1 cellular context compared by ENCODE assay signal in the genomic region with DNA sequence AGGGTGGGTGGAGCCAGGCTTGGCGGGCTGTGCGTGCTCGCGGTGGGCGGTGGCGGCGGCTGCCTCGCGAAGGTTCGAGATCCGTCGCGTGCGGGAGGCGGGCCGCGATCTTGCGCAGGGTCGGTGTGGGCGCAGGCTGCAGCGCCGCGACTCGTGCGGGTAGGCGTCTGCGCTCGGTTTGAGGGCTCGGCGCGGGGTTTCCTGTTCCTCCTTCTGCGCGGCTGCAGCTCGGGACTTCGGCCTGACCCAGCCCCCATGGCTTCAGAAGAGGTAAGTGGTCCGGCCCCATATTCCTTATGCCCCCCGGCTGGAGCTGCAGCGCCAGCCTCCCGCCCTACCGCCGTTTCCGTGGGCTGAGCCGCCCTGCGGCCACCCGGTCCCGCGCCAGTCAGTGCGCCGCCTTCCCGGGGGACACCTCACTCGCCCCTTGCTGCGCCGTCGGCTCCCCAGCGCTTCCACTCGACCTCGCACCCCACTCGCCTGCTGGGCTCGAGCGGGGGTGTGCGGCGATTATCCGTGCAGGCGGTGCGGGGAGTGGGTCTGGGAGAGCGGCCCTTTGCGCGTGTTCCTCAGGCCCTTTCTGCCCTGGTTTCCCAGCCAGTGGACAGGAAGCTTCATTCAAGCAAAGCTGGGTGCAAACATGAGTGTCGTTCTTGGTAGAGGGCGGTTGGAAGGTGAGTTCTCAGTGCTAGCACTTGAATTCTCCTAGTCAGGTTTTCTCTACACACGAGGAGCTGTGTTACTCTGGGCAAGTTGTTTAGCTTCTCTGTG.
A peak's percentile ranks its signal among the peaks of the same experiment; 100 is the strongest.
TF ChIP-seq lines count a peak whose summit lies in the region.

A gene with protein sequence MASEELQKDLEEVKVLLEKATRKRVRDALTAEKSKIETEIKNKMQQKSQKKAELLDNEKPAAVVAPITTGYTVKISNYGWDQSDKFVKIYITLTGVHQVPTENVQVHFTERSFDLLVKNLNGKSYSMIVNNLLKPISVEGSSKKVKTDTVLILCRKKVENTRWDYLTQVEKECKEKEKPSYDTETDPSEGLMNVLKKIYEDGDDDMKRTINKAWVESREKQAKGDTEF (plus strand): TSS at position 22 of the 771 bp plus-strand sequence. CDS start 234 bp downstream, at position 256.

TF ChIP-seq in HepG2, 621 proteins besides CTCF, POLR2A, EP300 and RAD21 (continued from another document and continues in another):
- TF ChIP-seq, protein P1, sequence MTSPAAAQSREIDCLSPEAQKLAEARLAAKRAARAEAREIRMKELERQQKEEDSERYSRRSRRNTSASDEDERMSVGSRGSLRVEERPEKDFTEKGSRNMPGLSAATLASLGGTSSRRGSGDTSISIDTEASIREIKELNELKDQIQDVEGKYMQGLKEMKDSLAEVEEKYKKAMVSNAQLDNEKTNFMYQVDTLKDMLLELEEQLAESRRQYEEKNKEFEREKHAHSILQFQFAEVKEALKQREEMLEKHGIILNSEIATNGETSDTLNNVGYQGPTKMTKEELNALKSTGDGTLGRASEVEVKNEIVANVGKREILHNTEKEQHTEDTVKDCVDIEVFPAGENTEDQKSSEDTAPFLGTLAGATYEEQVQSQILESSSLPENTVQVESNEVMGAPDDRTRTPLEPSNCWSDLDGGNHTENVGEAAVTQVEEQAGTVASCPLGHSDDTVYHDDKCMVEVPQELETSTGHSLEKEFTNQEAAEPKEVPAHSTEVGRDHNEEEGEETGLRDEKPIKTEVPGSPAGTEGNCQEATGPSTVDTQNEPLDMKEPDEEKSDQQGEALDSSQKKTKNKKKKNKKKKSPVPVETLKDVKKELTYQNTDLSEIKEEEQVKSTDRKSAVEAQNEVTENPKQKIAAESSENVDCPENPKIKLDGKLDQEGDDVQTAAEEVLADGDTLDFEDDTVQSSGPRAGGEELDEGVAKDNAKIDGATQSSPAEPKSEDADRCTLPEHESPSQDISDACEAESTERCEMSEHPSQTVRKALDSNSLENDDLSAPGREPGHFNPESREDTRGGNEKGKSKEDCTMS (CRISPR knock-in tag; conservative IDR thresholded peaks at IDR 0.05) = no peak
- TF ChIP-seq ZNF383 (CRISPR knock-in tag; IDR thresholded peaks at IDR 0.05; ENCODE audit: borderline replicate concordance) (peak; percentile 90; the same call in 1 of the 2 replicates), MIER3 (CRISPR knock-in tag; IDR thresholded peaks at IDR 0.05; ENCODE audit: borderline replicate concordance) (no peak), CC2D1A (CRISPR knock-in tag; IDR thresholded peaks at IDR 0.05) (no peak), SP1 (IDR thresholded peaks at IDR 0.05) (no peak), SP1 (CRISPR knock-in tag; IDR thresholded peaks at IDR 0.05) (peak; percentile 81), DNMT1 (CRISPR knock-in tag; IDR thresholded peaks at IDR 0.05) (peak; percentile 99), ZMYM4 (CRISPR knock-in tag; IDR thresholded peaks at IDR 0.05) (no peak; the same call in 1 of the 2 replicates), ZNF180 (CRISPR knock-in tag; IDR thresholded peaks at IDR 0.05; ENCODE audit: borderline replicate concordance, low read depth) (no peak), LCORL (IDR thresholded peaks at IDR 0.05) (no peak), LCORL (CRISPR knock-in tag; IDR thresholded peaks at IDR 0.05) (peak; percentile 40; the same call in 1 of the 2 replicates), HNF4G (IDR thresholded peaks at IDR 0.05; ENCODE audit: borderline replicate concordance, low read depth, low read length) (no peak), HNF4G (CRISPR knock-in tag; IDR thresholded peaks at IDR 0.05; ENCODE audit: borderline replicate concordance, low read depth) (no peak), MAFG (CRISPR knock-in tag; IDR thresholded peaks at IDR 0.05) (no peak), ISX (CRISPR knock-in tag; conservative IDR thresholded peaks at IDR 0.05) (no peak), ZNF30 (CRISPR knock-in tag; IDR thresholded peaks at IDR 0.05) (no peak), ZFP1 (CRISPR knock-in tag; IDR thresholded peaks at IDR 0.05) (no peak), ZNF121 (CRISPR knock-in tag; IDR thresholded peaks at IDR 0.05) (no peak), JUN (CRISPR knock-in tag; IDR thresholded peaks at IDR 0.05) (no peak), ZNF354B (CRISPR knock-in tag; IDR thresholded peaks at IDR 0.05) (no peak), PHF20 (CRISPR knock-in tag; IDR thresholded peaks at IDR 0.05) (no peak), SP2 (CRISPR knock-in tag; IDR thresholded peaks at IDR 0.05) (peak; percentile 9; the same call in 1 of the 2 replicates), ATRX (CRISPR knock-in tag; IDR thresholded peaks at IDR 0.05; ENCODE audit: borderline replicate concordance) (no peak), ATF1 (CRISPR knock-in tag; IDR thresholded peaks at IDR 0.05) (no peak), ZNF264 (CRISPR knock-in tag; IDR thresholded peaks at IDR 0.05) (no peak; the same call in 1 of the 2 replicates), MXI1 (IDR thresholded peaks at IDR 0.05; ENCODE audit: borderline replicate concordance, low read depth, low read length) (no peak; the same call in 1 of the 3 replicates), ZNF615 (CRISPR knock-in tag; IDR thresholded peaks at IDR 0.05; ENCODE audit: borderline replicate concordance) (peak; percentile 86; the same call in 1 of the 2 replicates), FOSL2 (CRISPR knock-in tag; IDR thresholded peaks at IDR 0.05) (no peak), KLF9 (CRISPR knock-in tag; IDR thresholded peaks at IDR 0.05; ENCODE audit: low read depth) (no peak), MEIS1 (CRISPR knock-in tag; IDR thresholded peaks at IDR 0.05; ENCODE audit: borderline replicate concordance) (peak; percentile 84; the same call in 1 of the 2 replicates), WIZ (CRISPR knock-in tag; IDR thresholded peaks at IDR 0.05) (peak; percentile 72; the same call in 1 of the 2 replicates), ZC3H4 (CRISPR knock-in tag; IDR thresholded peaks at IDR 0.05; ENCODE audit: borderline replicate concordance) (no peak), ZNF589 (CRISPR knock-in tag; conservative IDR thresholded peaks at IDR 0.05) (peak; percentile 93), ZNF343 (CRISPR knock-in tag; IDR thresholded peaks at IDR 0.05) (peak; percentile 99), ZNF766 (CRISPR knock-in tag; IDR thresholded peaks at IDR 0.05; ENCODE audit: borderline replicate concordance) (peak; percentile 75; the same call in 1 of the 2 replicates), IRX3 (CRISPR knock-in tag; IDR thresholded peaks at IDR 0.05; ENCODE audit: borderline replicate concordance, low read depth) (peak; percentile 87; the same call in 1 of the 2 replicates), TBL1XR1 (IDR thresholded peaks at IDR 0.05; ENCODE audit: borderline replicate concordance, low read length, partially characterized antibody) (no peak), CENPX (CRISPR knock-in tag; IDR thresholded peaks at IDR 0.05) (no peak), REPIN1 (CRISPR knock-in tag; IDR thresholded peaks at IDR 0.05; ENCODE audit: borderline replicate concordance, low read depth) (0 out of 2 replicates have a peak, but pooled peaks have one; percentile 82), EEA1 (CRISPR knock-in tag; IDR thresholded peaks at IDR 0.05; ENCODE audit: borderline replicate concordance) (peak; percentile 98; the same call in 1 of the 2 replicates), GTF2F1 (IDR thresholded peaks at IDR 0.05; ENCODE audit: low read length) (no peak), ZNF83 (CRISPR knock-in tag; IDR thresholded peaks at IDR 0.05; ENCODE audit: borderline replicate concordance) (peak; percentile 73; the same call in 1 of the 2 replicates), CCAR2 (optimal IDR thresholded peaks at IDR 0.05; ENCODE audit: low read depth, low read length) (no peak), CREB1 (IDR thresholded peaks at IDR 0.05) (no peak), CREB1 (CRISPR knock-in tag; IDR thresholded peaks at IDR 0.05) (no peak)
- TF ChIP-seq, protein P2, sequence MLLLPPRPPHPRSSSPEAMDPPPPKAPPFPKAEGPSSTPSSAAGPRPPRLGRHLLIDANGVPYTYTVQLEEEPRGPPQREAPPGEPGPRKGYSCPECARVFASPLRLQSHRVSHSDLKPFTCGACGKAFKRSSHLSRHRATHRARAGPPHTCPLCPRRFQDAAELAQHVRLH (CRISPR knock-in tag; IDR thresholded peaks at IDR 0.05; ENCODE audit: borderline replicate concordance, low read depth) = peak; percentile 89; the same call in 1 of the 2 replicates
- TF ChIP-seq, protein P3, sequence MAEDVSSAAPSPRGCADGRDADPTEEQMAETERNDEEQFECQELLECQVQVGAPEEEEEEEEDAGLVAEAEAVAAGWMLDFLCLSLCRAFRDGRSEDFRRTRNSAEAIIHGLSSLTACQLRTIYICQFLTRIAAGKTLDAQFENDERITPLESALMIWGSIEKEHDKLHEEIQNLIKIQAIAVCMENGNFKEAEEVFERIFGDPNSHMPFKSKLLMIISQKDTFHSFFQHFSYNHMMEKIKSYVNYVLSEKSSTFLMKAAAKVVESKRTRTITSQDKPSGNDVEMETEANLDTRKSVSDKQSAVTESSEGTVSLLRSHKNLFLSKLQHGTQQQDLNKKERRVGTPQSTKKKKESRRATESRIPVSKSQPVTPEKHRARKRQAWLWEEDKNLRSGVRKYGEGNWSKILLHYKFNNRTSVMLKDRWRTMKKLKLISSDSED (CRISPR knock-in tag; IDR thresholded peaks at IDR 0.05) = peak; percentile 51; the same call in 1 of the 2 replicates
- TF ChIP-seq, protein P4, sequence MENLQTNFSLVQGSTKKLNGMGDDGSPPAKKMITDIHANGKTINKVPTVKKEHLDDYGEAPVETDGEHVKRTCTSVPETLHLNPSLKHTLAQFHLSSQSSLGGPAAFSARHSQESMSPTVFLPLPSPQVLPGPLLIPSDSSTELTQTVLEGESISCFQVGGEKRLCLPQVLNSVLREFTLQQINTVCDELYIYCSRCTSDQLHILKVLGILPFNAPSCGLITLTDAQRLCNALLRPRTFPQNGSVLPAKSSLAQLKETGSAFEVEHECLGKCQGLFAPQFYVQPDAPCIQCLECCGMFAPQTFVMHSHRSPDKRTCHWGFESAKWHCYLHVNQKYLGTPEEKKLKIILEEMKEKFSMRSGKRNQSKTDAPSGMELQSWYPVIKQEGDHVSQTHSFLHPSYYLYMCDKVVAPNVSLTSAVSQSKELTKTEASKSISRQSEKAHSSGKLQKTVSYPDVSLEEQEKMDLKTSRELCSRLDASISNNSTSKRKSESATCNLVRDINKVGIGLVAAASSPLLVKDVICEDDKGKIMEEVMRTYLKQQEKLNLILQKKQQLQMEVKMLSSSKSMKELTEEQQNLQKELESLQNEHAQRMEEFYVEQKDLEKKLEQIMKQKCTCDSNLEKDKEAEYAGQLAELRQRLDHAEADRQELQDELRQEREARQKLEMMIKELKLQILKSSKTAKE (CRISPR knock-in tag; IDR thresholded peaks at IDR 0.05; ENCODE audit: borderline replicate concordance) = peak; percentile 34; the same call in 1 of the 2 replicates
- TF ChIP-seq, protein P5, sequence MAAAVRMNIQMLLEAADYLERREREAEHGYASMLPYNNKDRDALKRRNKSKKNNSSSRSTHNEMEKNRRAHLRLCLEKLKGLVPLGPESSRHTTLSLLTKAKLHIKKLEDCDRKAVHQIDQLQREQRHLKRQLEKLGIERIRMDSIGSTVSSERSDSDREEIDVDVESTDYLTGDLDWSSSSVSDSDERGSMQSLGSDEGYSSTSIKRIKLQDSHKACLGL (CRISPR knock-in tag; IDR thresholded peaks at IDR 0.05) = peak; percentile 88; the same call in 1 of the 2 replicates
- TF ChIP-seq, protein P6, sequence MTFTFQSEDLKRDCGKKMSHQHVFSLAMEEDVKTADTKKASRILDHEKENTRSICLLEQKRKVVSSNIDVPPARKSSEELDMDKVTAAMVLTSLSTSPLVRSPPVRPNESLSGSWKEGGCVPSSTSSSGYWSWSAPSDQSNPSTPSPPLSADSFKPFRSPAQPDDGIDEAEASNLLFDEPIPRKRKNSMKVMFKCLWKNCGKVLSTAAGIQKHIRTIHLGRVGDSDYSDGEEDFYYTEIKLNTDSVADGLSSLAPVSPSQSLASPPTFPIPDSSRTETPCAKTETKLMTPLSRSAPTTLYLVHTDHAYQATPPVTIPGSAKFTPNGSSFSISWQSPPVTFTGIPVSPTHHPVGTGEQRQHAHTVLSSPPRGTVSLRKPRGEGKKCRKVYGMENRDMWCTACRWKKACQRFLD (CRISPR knock-in tag; IDR thresholded peaks at IDR 0.05; ENCODE audit: borderline replicate concordance) = peak; percentile 95
- TF ChIP-seq, protein P7, sequence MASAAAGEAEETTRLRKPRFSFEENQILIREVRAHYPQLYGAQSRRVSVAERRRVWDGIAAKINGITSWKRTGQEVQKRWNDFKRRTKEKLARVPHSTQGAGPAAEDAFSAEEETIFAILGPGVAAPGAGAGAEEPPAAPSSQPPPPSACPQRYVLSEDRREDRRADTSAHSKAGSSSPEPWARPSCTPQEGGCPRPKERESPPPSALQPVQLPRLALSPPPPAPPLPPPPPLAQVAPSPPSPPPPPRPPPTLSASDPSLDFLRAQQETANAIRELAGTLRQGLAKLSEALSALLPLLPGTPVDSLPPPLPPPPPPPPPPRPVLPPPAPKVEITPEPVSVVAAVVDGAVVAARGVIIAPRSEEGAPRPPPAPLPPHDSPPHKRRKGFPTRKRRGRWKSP (CRISPR knock-in tag; IDR thresholded peaks at IDR 0.05) = peak; percentile 96
- TF ChIP-seq, protein P8, sequence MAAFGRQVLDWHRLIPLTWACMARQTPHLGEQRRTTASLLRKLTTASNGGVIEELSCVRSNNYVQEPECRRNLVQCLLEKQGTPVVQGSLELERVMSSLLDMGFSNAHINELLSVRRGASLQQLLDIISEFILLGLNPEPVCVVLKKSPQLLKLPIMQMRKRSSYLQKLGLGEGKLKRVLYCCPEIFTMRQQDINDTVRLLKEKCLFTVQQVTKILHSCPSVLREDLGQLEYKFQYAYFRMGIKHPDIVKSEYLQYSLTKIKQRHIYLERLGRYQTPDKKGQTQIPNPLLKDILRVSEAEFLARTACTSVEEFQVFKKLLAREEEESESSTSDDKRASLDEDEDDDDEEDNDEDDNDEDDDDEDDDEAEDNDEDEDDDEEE (CRISPR knock-in tag; IDR thresholded peaks at IDR 0.05) = peak; percentile 77
- TF ChIP-seq, protein P9, sequence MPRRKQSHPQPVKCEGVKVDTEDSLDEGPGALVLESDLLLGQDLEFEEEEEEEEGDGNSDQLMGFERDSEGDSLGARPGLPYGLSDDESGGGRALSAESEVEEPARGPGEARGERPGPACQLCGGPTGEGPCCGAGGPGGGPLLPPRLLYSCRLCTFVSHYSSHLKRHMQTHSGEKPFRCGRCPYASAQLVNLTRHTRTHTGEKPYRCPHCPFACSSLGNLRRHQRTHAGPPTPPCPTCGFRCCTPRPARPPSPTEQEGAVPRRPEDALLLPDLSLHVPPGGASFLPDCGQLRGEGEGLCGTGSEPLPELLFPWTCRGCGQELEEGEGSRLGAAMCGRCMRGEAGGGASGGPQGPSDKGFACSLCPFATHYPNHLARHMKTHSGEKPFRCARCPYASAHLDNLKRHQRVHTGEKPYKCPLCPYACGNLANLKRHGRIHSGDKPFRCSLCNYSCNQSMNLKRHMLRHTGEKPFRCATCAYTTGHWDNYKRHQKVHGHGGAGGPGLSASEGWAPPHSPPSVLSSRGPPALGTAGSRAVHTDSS (CRISPR knock-in tag; conservative IDR thresholded peaks at IDR 0.05) = peak; percentile 25; the same call in 1 of the 2 replicates
- TF ChIP-seq, protein P10, sequence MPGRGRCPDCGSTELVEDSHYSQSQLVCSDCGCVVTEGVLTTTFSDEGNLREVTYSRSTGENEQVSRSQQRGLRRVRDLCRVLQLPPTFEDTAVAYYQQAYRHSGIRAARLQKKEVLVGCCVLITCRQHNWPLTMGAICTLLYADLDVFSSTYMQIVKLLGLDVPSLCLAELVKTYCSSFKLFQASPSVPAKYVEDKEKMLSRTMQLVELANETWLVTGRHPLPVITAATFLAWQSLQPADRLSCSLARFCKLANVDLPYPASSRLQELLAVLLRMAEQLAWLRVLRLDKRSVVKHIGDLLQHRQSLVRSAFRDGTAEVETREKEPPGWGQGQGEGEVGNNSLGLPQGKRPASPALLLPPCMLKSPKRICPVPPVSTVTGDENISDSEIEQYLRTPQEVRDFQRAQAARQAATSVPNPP (CRISPR knock-in tag; IDR thresholded peaks at IDR 0.05) = peak; percentile 90
